ENCODE assay signal across 11 cellular contexts in the genomic region with DNA sequence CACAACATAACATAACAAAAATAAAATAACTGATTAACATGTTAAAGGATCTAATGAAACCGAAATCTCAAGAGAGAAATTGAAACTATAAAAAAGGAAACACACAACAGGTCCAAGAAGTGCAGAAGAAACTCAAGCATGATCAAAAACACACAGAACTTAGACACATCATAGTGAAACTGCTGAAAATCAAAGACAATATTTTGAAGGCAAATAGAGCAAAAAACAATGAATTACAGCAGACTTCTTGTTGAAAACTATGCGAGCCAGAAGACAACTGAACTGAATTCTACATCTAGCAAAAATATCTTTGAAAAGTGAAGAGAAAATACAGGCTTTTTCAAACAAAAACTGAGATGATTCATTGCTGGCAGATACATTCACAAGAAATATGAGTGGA.
DNase-seq lines count a peak whose midpoint lies in the region; ATAC-seq and TF ChIP-seq lines count a peak whose summit lies in the region.
"Had no signal": no experiment of that assay in that cellular context is flagged by ENCODE, and none has a peak within 500 bp of the region (broad histone marks: within the 10 kb centered on the region; RNA-seq: fewer than 3 reads in every experiment).

No MANE protein-coding gene starts in this region.

- H2AFZ ChIP-seq in fibroblast of lung (ENCODE audit: low read length) = no peak overlapping the region

- no peak for TF ChIP-seq CTCF in GM12865 (IDR thresholded peaks at IDR 0.05; ENCODE audit: insufficient read depth, low read depth, low read length, missing control alignments)
- no peak for TF ChIP-seq CTCF in fibroblast of lung (conservative IDR thresholded peaks at IDR 0.05 in 1 of 2, IDR thresholded peaks at IDR 0.05 in 1 of 2; ENCODE audit: low read depth in 1 of 2, low read length in 2 of 2)

- H3K79me2 ChIP-seq in fibroblast of lung (ENCODE audit: control insufficient read depth, insufficient read depth, low read length) = no peaks in the 10 kb centered on the region

- H3K4me1 ChIP-seq in fibroblast of lung (ENCODE audit: control insufficient read depth, extremely low read depth, insufficient read depth, low read length) = no peaks in the 10 kb centered on the region

- H3K36me3 ChIP-seq in fibroblast of lung (ENCODE audit: control insufficient read depth, insufficient read depth, low read length) = peaks cover 3% of the 10 kb centered on the region

- peak; percentile 72 for ATAC-seq in HG03469 (IDR thresholded peaks at IDR 0.05; ENCODE audit: unreplicated experiment)
- no peak for ATAC-seq in HG02840 (IDR thresholded peaks at IDR 0.05; ENCODE audit: low FRiP score, unreplicated experiment)
- ATAC-seq in HG02623 (IDR thresholded peaks at IDR 0.05; ENCODE audit: unreplicated experiment) = no peak
- ATAC-seq: Right ventricle myocardium inferior had no signal

- no peaks in the 10 kb centered on the region for H3K27me3 ChIP-seq in fibroblast of lung (ENCODE audit: control insufficient read depth, insufficient read depth, low read length)

- no peak overlapping the region for H3K9ac ChIP-seq in fibroblast of lung (ENCODE audit: insufficient read depth, low read length)

- no peak overlapping the region for H3K4me2 ChIP-seq in fibroblast of lung (ENCODE audit: extremely low read depth, insufficient read depth, low read length)

- no peak overlapping the region for H3K4me3 ChIP-seq in GM12865 (ENCODE audit: low read depth, low read length)
- no peak overlapping the region for H3K4me3 ChIP-seq in fibroblast of lung (replicated peaks in 1 of 4; ENCODE audit: control extremely low read depth in 1 of 4, insufficient read depth in 1 of 4, low read depth in 3 of 4, low read length in 4 of 4)

- no peak overlapping the region for H3K27ac ChIP-seq in fibroblast of lung (ENCODE audit: insufficient read depth, low read length)

- DNase-seq in GM12865 (ENCODE audit: low read depth) (peak; percentile 49), GM19238 (ENCODE audit: insufficient read length, low spot score) (peak; percentile 3), fibroblast of lung (ENCODE audit: low read depth in 2 of 2) (peak; percentile 23 to 26), RKO (ENCODE audit: low spot score) (no peak), NCI-H1694 (lab: John Stamatoyannopoulos, UW) (no peak)
- DNase-seq: NCI-H2171, retina had no signal

- H3K9me3 ChIP-seq in fibroblast of lung (ENCODE audit: control insufficient read depth, insufficient read depth, low read depth, low read length) = no peaks in the 10 kb centered on the region

- H4K20me1 ChIP-seq in fibroblast of lung (ENCODE audit: control insufficient read depth, extremely low read depth, insufficient read depth, low read length) = no peaks in the 10 kb centered on the region

Comparison
In these comparisons a context has a peak if more than half of its experiments do, and no peak if none do; other contexts are left out.
1. DNase-seq: peak in GM12865 (single experiment), GM19238 (single experiment) and fibroblast of lung (2 of 2); none in RKO (single experiment) and NCI-H1694 (single experiment).